1 cellular context compared by ENCODE assay signal in genomic region chr12:68803948-68804653, GRCh38.
TF ChIP-seq lines count a peak whose summit lies in the region.

No MANE protein-coding gene starts in this region.

TF ChIP-seq in HepG2, 621 proteins besides CTCF, POLR2A, EP300 and RAD21 (continued from another document):
- no peak for TF ChIP-seq HMG20A (CRISPR knock-in tag; IDR thresholded peaks at IDR 0.05; ENCODE audit: borderline replicate concordance)
- no peak for TF ChIP-seq ZBTB25 (CRISPR knock-in tag; IDR thresholded peaks at IDR 0.05)
- TF ChIP-seq WIZ (CRISPR knock-in tag; IDR thresholded peaks at IDR 0.05), result no peak
- peak; percentile 5; the same call in 1 of the 2 replicates for TF ChIP-seq ATF2 (CRISPR knock-in tag; IDR thresholded peaks at IDR 0.05)
- peak; percentile 58 for TF ChIP-seq TEAD3 (CRISPR knock-in tag; optimal IDR thresholded peaks at IDR 0.05; ENCODE audit: borderline replicate concordance)
- no peak for TF ChIP-seq ZFYVE20 (CRISPR knock-in tag; IDR thresholded peaks at IDR 0.05; ENCODE audit: borderline replicate concordance, low read depth)
- no peak for TF ChIP-seq HNRNPUL1 (IDR thresholded peaks at IDR 0.05; ENCODE audit: low read depth, low read length)
- no peak for TF ChIP-seq THRA (CRISPR knock-in tag; IDR thresholded peaks at IDR 0.05; ENCODE audit: borderline replicate concordance)
- TF ChIP-seq ZFP36L1 (CRISPR knock-in tag; IDR thresholded peaks at IDR 0.05), result no peak
- no peak for TF ChIP-seq KAT7 (CRISPR knock-in tag; IDR thresholded peaks at IDR 0.05; ENCODE audit: borderline replicate concordance)
- TF ChIP-seq ERF (CRISPR knock-in tag; IDR thresholded peaks at IDR 0.05), result no peak
- no peak for TF ChIP-seq POLR2AphosphoS5 (IDR thresholded peaks at IDR 0.05; ENCODE audit: low read depth, low read length)
- TF ChIP-seq ZBTB40 (IDR thresholded peaks at IDR 0.05), result no peak
- no peak for TF ChIP-seq ZBTB40 (CRISPR knock-in tag; IDR thresholded peaks at IDR 0.05)
- TF ChIP-seq ZNF414 (CRISPR knock-in tag; IDR thresholded peaks at IDR 0.05), result 0 out of 2 replicates have a peak, but pooled peaks have one; percentile 4
- TF ChIP-seq RFX5 (IDR thresholded peaks at IDR 0.05; ENCODE audit: low read depth, low read length), result no peak
- TF ChIP-seq ZNF609 (CRISPR knock-in tag; IDR thresholded peaks at IDR 0.05; ENCODE audit: borderline replicate concordance), result no peak
- TF ChIP-seq FOSL2 (CRISPR knock-in tag; IDR thresholded peaks at IDR 0.05), result no peak
- TF ChIP-seq ZNF569 (CRISPR knock-in tag; IDR thresholded peaks at IDR 0.05; ENCODE audit: borderline replicate concordance), result no peak
- TF ChIP-seq ARID2 (CRISPR knock-in tag; IDR thresholded peaks at IDR 0.05; ENCODE audit: borderline replicate concordance), result no peak
- TF ChIP-seq SRY (CRISPR knock-in tag; IDR thresholded peaks at IDR 0.05), result no peak
- TF ChIP-seq FOXP1 (IDR thresholded peaks at IDR 0.05), result no peak
- TF ChIP-seq FOXP1 (CRISPR knock-in tag; IDR thresholded peaks at IDR 0.05), result 0 out of 2 replicates have a peak, but pooled peaks have one; percentile 19
- no peak for TF ChIP-seq NPAS2 (CRISPR knock-in tag; IDR thresholded peaks at IDR 0.05; ENCODE audit: borderline replicate concordance)
- no peak for TF ChIP-seq RORA (CRISPR knock-in tag; IDR thresholded peaks at IDR 0.05)
